17 cellular contexts compared by ENCODE assay signal in the genomic region with DNA sequence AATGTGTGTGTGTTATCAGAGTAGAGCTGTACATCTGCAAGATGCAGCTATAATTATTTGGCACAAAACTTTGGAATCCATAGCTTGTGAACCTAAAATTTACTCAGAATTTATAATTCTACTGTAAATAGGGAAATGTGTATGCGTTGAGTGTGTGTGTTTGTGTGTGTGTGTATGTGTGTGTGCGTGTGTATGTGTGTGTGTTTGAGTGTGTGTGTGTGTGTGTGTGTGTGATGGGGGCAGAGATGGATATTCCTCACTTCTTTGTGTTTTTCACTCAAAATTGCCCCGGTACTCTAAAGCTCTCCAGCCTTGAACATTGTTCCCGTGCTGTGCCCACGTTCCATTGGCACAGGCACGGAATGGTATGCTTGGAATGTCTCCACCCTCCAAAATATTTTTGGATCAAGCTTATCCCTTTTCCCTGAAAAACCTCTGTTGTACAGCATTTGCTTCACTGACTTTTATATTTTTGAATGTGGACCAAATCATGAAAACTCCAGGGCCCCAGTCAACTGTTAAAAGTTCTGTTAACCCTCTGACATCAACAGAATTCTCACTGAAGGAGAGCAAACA.
A peak's percentile ranks its signal among the peaks of the same experiment; 100 is the strongest.
DNase-seq lines count a peak whose midpoint lies in the region; ATAC-seq lines count a peak whose summit lies in the region.
"Had no signal": no experiment of that assay in that cellular context is flagged by ENCODE, and none has a peak within 500 bp of the region (broad histone marks: within the 10 kb centered on the region; RNA-seq: fewer than 3 reads in every experiment).

No MANE protein-coding gene starts in this region.

- no peaks in the 10 kb centered on the region for H3K4me1 Mint-ChIP-seq in activated T-cell treated with anti-CD3 and anti-CD28 coated beads, Interleukin-2, amount 50 U/mL, for 72 hours (ENCODE audit: low read depth)
- H3K4me1 Mint-ChIP-seq: endodermal cell, IgD-negative memory B cell, T-cell had no signal

- intact Hi-C loops in left cardiac atrium (cut with DNase I) = no loop called here
- intact Hi-C loops in cardiac septum (cut with DNase I) = no loop called here

- DNase-seq in left cardiac atrium (no peak), cardiac septum (ENCODE audit: low spot score) (no peak), astrocyte of the hippocampus (ENCODE audit: low read depth, low spot score) (peak; percentile 84), kidney tubule cell (ENCODE audit: low spot score) (peak; percentile 28), NCI-H1048 (lab: John Stamatoyannopoulos, UW) (no peak)
- DNase-seq in activated T-cell treated with anti-CD3 and anti-CD28 coated beads, Interleukin-2, amount 50 U/mL, for 72 hours = no peak
- no peak for DNase-seq in stimulated activated CD4-positive, alpha-beta T cell treated with anti-CD3 and anti-CD28 coated beads, Interleukin-4, amount 100 ng/mL, for 4 hours
- DNase-seq: activated CD8-positive, alpha-beta memory T cell treated with anti-CD3 and anti-CD28 coated beads for 24 hours; DMS53; endodermal cell; NCI-H2029 treated with DMSO at 0.1 percent for 48 hours; small intestine; T-cell had no signal

- peaks cover 0 to 2% of the 10 kb centered on the region in 2 donors for H3K9me3 Mint-ChIP-seq in activated T-cell treated with anti-CD3 and anti-CD28 coated beads, Interleukin-2, amount 50 U/mL, for 72 hours
- H3K9me3 Mint-ChIP-seq: endodermal cell, T-cell, type B pancreatic cell had no signal

- no peaks in the 10 kb centered on the region for H3K36me3 Mint-ChIP-seq in activated T-cell treated with anti-CD3 and anti-CD28 coated beads, Interleukin-2, amount 50 U/mL, for 72 hours (ENCODE audit: insufficient read depth in 2 of 2)
- H3K36me3 Mint-ChIP-seq: activated naive CD8-positive, alpha-beta T cell; IgD-negative memory B cell; T-cell; type B pancreatic cell had no signal

- peak; percentile 50 to 71 for ATAC-seq in left cardiac atrium
- ATAC-seq in activated T-cell treated with anti-CD3 and anti-CD28 coated beads, Interleukin-2, amount 50 U/mL, for 72 hours (replicated peaks in 1 of 2) = no peak
- no peak for ATAC-seq in activated CD4-positive, CD25-positive, alpha-beta regulatory T cell treated with anti-CD3 and anti-CD28 coated beads, Interleukin-2, amount 50 U/mL, for 24 hours
- ATAC-seq: T-cell had no signal

- H3K4me3 Mint-ChIP-seq in activated T-cell treated with anti-CD3 and anti-CD28 coated beads, Interleukin-2, amount 50 U/mL, for 72 hours = no peak overlapping the region
- H3K4me3 Mint-ChIP-seq: activated naive CD8-positive, alpha-beta T cell; endodermal cell; IgD-negative memory B cell; T-cell; type B pancreatic cell had no signal

- H3K27ac Mint-ChIP-seq in activated T-cell treated with anti-CD3 and anti-CD28 coated beads, Interleukin-2, amount 50 U/mL, for 72 hours = no peak overlapping the region
- H3K27ac Mint-ChIP-seq: activated naive CD8-positive, alpha-beta T cell; endodermal cell; IgD-negative memory B cell; T-cell; type B pancreatic cell had no signal

- H3K27me3 Mint-ChIP-seq in activated T-cell treated with anti-CD3 and anti-CD28 coated beads, Interleukin-2, amount 50 U/mL, for 72 hours (ENCODE audit: low read depth) = no peaks in the 10 kb centered on the region
- H3K27me3 Mint-ChIP-seq: IgD-negative memory B cell, T-cell, type B pancreatic cell had no signal

Comparison
In these comparisons a context has a peak if more than half of its experiments do, and no peak if none do; other contexts are left out.
1. ATAC-seq: peak in left cardiac atrium (2 of 2); none in activated T-cell treated with anti-CD3 and anti-CD28 coated beads, Interleukin-2, amount 50 U/mL, for 72 hours (0 of 2) and activated CD4-positive, CD25-positive, alpha-beta regulatory T cell treated with anti-CD3 and anti-CD28 coated beads, Interleukin-2, amount 50 U/mL, for 24 hours (0 of 2).
2. DNase-seq: peak in astrocyte of the hippocampus (single experiment) and kidney tubule cell (single experiment); none in left cardiac atrium (single experiment), cardiac septum (single experiment), activated T-cell treated with anti-CD3 and anti-CD28 coated beads, Interleukin-2, amount 50 U/mL, for 72 hours (0 of 2), stimulated activated CD4-positive, alpha-beta T cell treated with anti-CD3 and anti-CD28 coated beads, Interleukin-4, amount 100 ng/mL, for 4 hours (0 of 2) and NCI-H1048 (single experiment).